In genomic region chr12:53159195-53159834, GRCh38 we compare ENCODE assay signal across 1 cellular context.
TF ChIP-seq lines count a peak whose summit lies in the region.

No MANE protein-coding gene starts in this region.

TF ChIP-seq in IMR-90, 13 proteins besides CTCF, POLR2A, EP300 and RAD21 (continued from another document):
- TF ChIP-seq ELK1 (IDR thresholded peaks at IDR 0.05; ENCODE audit: borderline replicate concordance, low read depth, low read length) = no peak
